ENCODE assay signal across 11 cellular contexts in the genomic region with DNA sequence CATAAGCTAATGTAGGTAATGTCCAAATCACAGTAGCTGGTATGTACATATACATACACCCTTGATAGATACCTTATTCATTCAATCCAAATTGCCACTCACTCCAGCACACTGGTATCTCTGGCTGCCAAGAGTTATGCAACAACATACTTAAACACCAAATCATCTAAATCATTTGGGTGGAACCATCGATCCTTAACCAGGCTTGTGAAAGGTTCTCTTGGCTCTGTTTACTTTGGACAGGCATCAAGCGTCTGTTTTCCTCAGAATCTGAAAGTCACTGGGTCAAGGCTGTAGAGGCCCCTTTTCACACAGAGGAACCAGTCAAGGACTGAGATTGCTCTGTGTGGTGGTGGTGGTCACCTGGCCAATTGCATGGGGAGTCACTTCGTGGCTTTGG. TPM values are rescaled to one million over a fixed set of nuclear protein-coding genes. Genes with fewer than 3 reads are reported as not detected.
DNase-seq lines count a peak whose midpoint lies in the region; FAIRE-seq and TF ChIP-seq lines count a peak whose summit lies in the region.
"Had no signal": no experiment of that assay in that cellular context is flagged by ENCODE, and none has a peak within 500 bp of the region (broad histone marks: within the 10 kb centered on the region; RNA-seq: fewer than 3 reads in every experiment).

No MANE protein-coding gene starts in this region.

- H3K9me3 ChIP-seq in OCI-LY3 (ENCODE audit: insufficient read depth, low read length) (no peaks in the 10 kb centered on the region), fibroblast of lung (ENCODE audit: control insufficient read depth, insufficient read depth, low read depth, low read length) (no peaks in the 10 kb centered on the region), skeletal muscle tissue (ENCODE audit: control insufficient read depth in 3 of 3, low read length in 3 of 3) (no peaks in the 10 kb centered on the region), uterus (no peaks in the 10 kb centered on the region)
- H3K9me3 ChIP-seq: heart right ventricle had no signal

- H3K9ac ChIP-seq in OCI-LY3 (ENCODE audit: low read length) (peak overlapping the region; percentile 68), fibroblast of lung (ENCODE audit: insufficient read depth, low read length) (no peak overlapping the region), skeletal muscle tissue (ENCODE audit: low read depth in 1 of 3, low read length in 3 of 3) (no peak overlapping the region)

- H3K36me3 ChIP-seq in OCI-LY3 (replicated peaks; ENCODE audit: low read depth, low read length) (no peaks in the 10 kb centered on the region), fibroblast of lung (ENCODE audit: control insufficient read depth, insufficient read depth, low read length) (no peaks in the 10 kb centered on the region), skeletal muscle tissue (ENCODE audit: control insufficient read depth in 3 of 3, insufficient read depth in 3 of 3, low read length in 3 of 3) (no peaks in the 10 kb centered on the region), uterus (no peaks in the 10 kb centered on the region)
- H3K36me3 ChIP-seq: heart right ventricle had no signal

- TF ChIP-seq CTCF in OCI-LY3 (IDR thresholded peaks at IDR 0.05; ENCODE audit: low read depth, low read length) = no peak
- no peak for TF ChIP-seq CTCF in fibroblast of lung (conservative IDR thresholded peaks at IDR 0.05 in 1 of 2, IDR thresholded peaks at IDR 0.05 in 1 of 2; ENCODE audit: low read depth in 1 of 2, low read length in 2 of 2)
- no peak for TF ChIP-seq CTCF in uterus (IDR thresholded peaks at IDR 0.05)

- H3K4me2 ChIP-seq in OCI-LY3 (ENCODE audit: low read length) (peak overlapping the region; percentile 93), fibroblast of lung (ENCODE audit: extremely low read depth, insufficient read depth, low read length) (no peak overlapping the region)

- H3K27ac ChIP-seq in OCI-LY3 (ENCODE audit: low read length) = peak overlapping the region; percentile 99
- no peak overlapping the region for H3K27ac ChIP-seq in fibroblast of lung (ENCODE audit: insufficient read depth, low read length)
- peak overlapping the region; percentile 3 for H3K27ac ChIP-seq in skeletal muscle tissue (ENCODE audit: low read depth, low read length)
- H3K27ac ChIP-seq in uterus = no peak overlapping the region

- H2AFZ ChIP-seq in OCI-LY3 (ENCODE audit: low read depth, low read length) = no peak overlapping the region
- no peak overlapping the region for H2AFZ ChIP-seq in fibroblast of lung (ENCODE audit: low read length)

- no peak for TF ChIP-seq POLR2A in uterus (IDR thresholded peaks at IDR 0.05)

- FAIRE-seq in GM18507 (lab: Jason Lieb, UNC) = peak; percentile 24
- FAIRE-seq: RCC 7860 had no signal

- H3K4me3 ChIP-seq in OCI-LY3 (ENCODE audit: low read length) = peak overlapping the region; percentile 68
- no peak overlapping the region for H3K4me3 ChIP-seq in fibroblast of lung (replicated peaks in 1 of 4; ENCODE audit: control extremely low read depth in 1 of 4, insufficient read depth in 1 of 4, low read depth in 3 of 4, low read length in 4 of 4)
- H3K4me3 ChIP-seq in skeletal muscle tissue (ENCODE audit: low read length in 3 of 3) = no peak overlapping the region
- H3K4me3 ChIP-seq in uterus = no peak overlapping the region
- H3K4me3 ChIP-seq: heart right ventricle had no signal

- DNase-seq in GM18507 (ENCODE audit: extremely low spot score, insufficient read length, low read depth) = no peak
- DNase-seq in fibroblast of lung (ENCODE audit: low read depth in 2 of 2) = peak; percentile 83
- DNase-seq in uterus = no peak
- no peak for DNase-seq in mesenteric fat pad (ENCODE audit: low spot score)
- DNase-seq in COLO668 (lab: John Stamatoyannopoulos, UW; ENCODE audit: unreplicated experiment) = no peak
- DNase-seq: activated CD8-positive, alpha-beta memory T cell treated with anti-CD3 and anti-CD28 coated beads for 24 hours; aorta; heart right ventricle had no signal

- no peaks in the 10 kb centered on the region for H4K20me1 ChIP-seq in OCI-LY3 (ENCODE audit: insufficient read depth, low read length)
- H4K20me1 ChIP-seq in fibroblast of lung (ENCODE audit: control insufficient read depth, extremely low read depth, insufficient read depth, low read length) = no peaks in the 10 kb centered on the region

- H3K79me2 ChIP-seq in OCI-LY3 (ENCODE audit: low read length) (peaks cover 10% of the 10 kb centered on the region), fibroblast of lung (ENCODE audit: control insufficient read depth, insufficient read depth, low read length) (no peaks in the 10 kb centered on the region)

- H3K4me1 ChIP-seq in OCI-LY3 (ENCODE audit: low read length) = peaks cover 67% of the 10 kb centered on the region
- peaks cover 12% of the 10 kb centered on the region for H3K4me1 ChIP-seq in fibroblast of lung (ENCODE audit: control insufficient read depth, extremely low read depth, insufficient read depth, low read length)
- H3K4me1 ChIP-seq in skeletal muscle tissue (ENCODE audit: control insufficient read depth in 3 of 3, insufficient read depth in 3 of 3, low read length in 3 of 3) = peaks cover 7 to 17% (median 8%) of the 10 kb centered on the region in 3 donors
- H3K4me1 ChIP-seq in uterus = no peaks in the 10 kb centered on the region

- intact Hi-C loops in uterus (cut with DNase I; ENCODE audit: low total_unique reads) = no loop called here

- H3K27me3 ChIP-seq in OCI-LY3 (ENCODE audit: low read depth, low read length) = 0 out of 2 replicates have a peak, but pooled peaks cover 4% of the 10 kb centered on the region
- H3K27me3 ChIP-seq in fibroblast of lung (ENCODE audit: control insufficient read depth, insufficient read depth, low read length) = no peaks in the 10 kb centered on the region
- H3K27me3 ChIP-seq in skeletal muscle tissue (ENCODE audit: control insufficient read depth in 3 of 3, insufficient read depth in 3 of 3, low read length in 3 of 3) = no peaks in the 10 kb centered on the region
- H3K27me3 ChIP-seq in uterus = no peaks in the 10 kb centered on the region
- H3K27me3 ChIP-seq: heart right ventricle had no signal

RNA-seq across cellular contexts. Expression of gene JAZF1, which starts 24.6 kb away (rescaled TPM):
- total RNA-seq in fibroblast of lung (4.6 and 9.1 TPM in 2 replicates), skeletal muscle tissue (7.3 TPM), uterus (10 to 100 TPM; 27.6 to 58.5 (median 34.4) TPM), mesenteric fat pad (27.7 TPM)
- 6.0 and 9.3 TPM in 2 replicates for polyA plus RNA-seq in fibroblast of lung
- polyA plus RNA-seq in fibroblast of lung (2012) = 13.6 and 25.3 TPM in 2 replicates
- 21.6 and 22.8 TPM in 2 replicates for polyA minus RNA-seq in fibroblast of lung (ENCODE audit: low replicate concordance)

Comparison
In these comparisons a context has a peak if more than half of its experiments do, and no peak if none do; other contexts are left out.
1. DNase-seq: peak in fibroblast of lung (2 of 2); none in GM18507 (single experiment), uterus (0 of 2), mesenteric fat pad (single experiment) and COLO668 (single experiment).
2. H3K27ac ChIP-seq: peak in OCI-LY3 (single experiment) and skeletal muscle tissue (single experiment); none in fibroblast of lung (single experiment) and uterus (0 of 2).